28 cellular contexts compared by ENCODE assay signal in the genomic region with DNA sequence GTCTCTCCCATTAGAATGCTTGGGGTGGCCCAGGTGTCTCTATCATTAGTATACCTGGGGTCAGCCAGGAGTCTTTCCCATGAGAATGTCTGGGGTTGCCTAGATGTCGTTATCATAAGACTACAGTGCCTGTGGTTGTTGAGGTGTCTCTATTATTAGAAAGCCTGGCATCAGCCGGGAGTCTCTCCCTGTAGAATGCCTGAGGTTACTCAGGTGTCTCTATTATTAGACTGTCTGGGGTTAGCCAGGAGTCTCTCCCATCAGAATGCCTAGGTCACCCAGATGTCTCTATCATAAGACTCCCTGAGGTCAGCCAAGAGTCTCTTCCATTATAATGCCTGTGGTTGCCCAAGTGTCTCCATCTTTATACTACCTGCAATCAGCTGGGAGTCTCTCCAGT.
"Had no signal": no experiment of that assay in that cellular context is flagged by ENCODE, and none has a peak within 500 bp of the region (broad histone marks: within the 10 kb centered on the region; RNA-seq: fewer than 3 reads in every experiment).

No MANE protein-coding gene starts in this region.

- H3K36me3 ChIP-seq: brain microvascular endothelial cell, WERI-Rb-1 had no signal

- H3K4me3 ChIP-seq: K562, PC-9 had no signal

- H2AFZ ChIP-seq: PC-9 had no signal

- ATAC-seq: activated CD8-positive, alpha-beta T cell treated with anti-CD3 and anti-CD28 coated beads, Interleukin-2, amount 10 ng/mL, durations not matched to agents 7 days and 5 days; activated T-cell treated with anti-CD3 and anti-CD28 coated beads, Interleukin-2, amount 50 U/mL, for 4 hours; K562 had no signal

- H3K27me3 Mint-ChIP-seq: activated naive CD8-positive, alpha-beta T cell treated with anti-CD3 and anti-CD28 coated beads for 36 hours had no signal

- H3K4me2 ChIP-seq: PC-9 had no signal

- DNase-seq: activated CD4-positive, alpha-beta T cell treated with anti-CD3 and anti-CD28 coated beads for 1 hour; activated CD4-positive, alpha-beta T cell treated with anti-CD3 and anti-CD28 coated beads for 48 hours; activated CD4-positive, alpha-beta T cell treated with anti-CD3 and anti-CD28 coated beads, Interleukin-2, amount 50 U/mL, for 4 hours; activated CD4-positive, CD25-positive, alpha-beta regulatory T cell; activated CD8-positive, alpha-beta T cell treated with anti-CD3 and anti-CD28 coated beads, Interleukin-2, amount 10 ng/mL, durations not matched to agents 7 days and 5 days; activated effector memory CD4-positive, alpha-beta T cell treated with anti-CD3 and anti-CD28 coated beads, Interleukin-2, amount 50 U/mL, for 16 hours; activated naive CD4-positive, alpha-beta T cell; activated naive CD4-positive, alpha-beta T cell treated with anti-CD3 and anti-CD28 coated beads, Interleukin-2, amount 50 U/mL, for 16 hours; activated naive CD8-positive, alpha-beta T cell treated with anti-CD3 and anti-CD28 coated beads for 36 hours; activated T-cell treated with anti-CD3 and anti-CD28 coated beads for 4 hours; activated T-cell treated with anti-CD3 and anti-CD28 coated beads, Interleukin-2, amount 50 U/mL, for 4 hours; amniotic stem cell; brain microvascular endothelial cell; IMR-90; Karpas-422; NCI-H1092; NCI-H1436 treated with DMSO at 0.1 percent for 48 hours; NCI-H1694 treated with DMSO at 0.1 percent for 48 hours; NCI-H2029; NCI-H345; NCI-H524 treated with DMSO at 0.1 percent for 48 hours; PC-9; Right ventricle myocardium superior; SW 1271; T-helper 1 cell; T1000; WERI-Rb-1 had no signal

- H3K27me3 ChIP-seq: brain microvascular endothelial cell had no signal

- H3K4me3 Mint-ChIP-seq: activated CD8-positive, alpha-beta T cell treated with anti-CD3 and anti-CD28 coated beads, Interleukin-2, amount 10 ng/mL, durations not matched to agents 7 days and 5 days; activated naive CD8-positive, alpha-beta T cell treated with anti-CD3 and anti-CD28 coated beads for 36 hours; activated T-cell treated with anti-CD3 and anti-CD28 coated beads, Interleukin-2, amount 50 U/mL, for 4 hours had no signal

- H3K36me3 Mint-ChIP-seq: activated naive CD8-positive, alpha-beta T cell treated with anti-CD3 and anti-CD28 coated beads for 36 hours had no signal

- H3K4me1 Mint-ChIP-seq: activated naive CD8-positive, alpha-beta T cell treated with anti-CD3 and anti-CD28 coated beads for 36 hours had no signal

- H3K27ac ChIP-seq: brain microvascular endothelial cell, PC-9, WERI-Rb-1 had no signal

- H3K27ac Mint-ChIP-seq: activated CD8-positive, alpha-beta T cell treated with anti-CD3 and anti-CD28 coated beads, Interleukin-2, amount 10 ng/mL, durations not matched to agents 7 days and 5 days; activated naive CD8-positive, alpha-beta T cell treated with anti-CD3 and anti-CD28 coated beads for 36 hours had no signal
